In the genomic region with DNA sequence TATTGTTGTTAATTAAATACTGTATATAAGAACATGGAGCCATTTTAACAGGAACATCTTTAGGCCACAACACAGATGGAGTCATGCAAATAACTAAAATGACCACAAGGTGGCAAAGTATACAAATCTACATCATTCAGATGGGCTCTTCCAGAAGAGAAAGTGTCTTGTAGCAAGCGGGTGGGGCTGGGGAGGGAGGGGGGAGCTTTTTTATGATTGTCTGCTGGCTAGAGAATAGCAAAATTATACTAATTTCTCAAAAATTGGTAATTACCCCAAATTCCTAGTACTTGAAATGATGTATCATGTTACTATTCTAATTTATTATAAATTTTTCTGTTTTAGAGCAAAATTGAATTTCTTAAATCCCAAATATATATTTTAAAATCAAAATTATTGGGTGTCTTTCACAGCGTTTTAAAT, we compare ENCODE assay signal across 8 cellular contexts.
DNase-seq lines count a peak whose midpoint lies in the region; ATAC-seq, FAIRE-seq and TF ChIP-seq lines count a peak whose summit lies in the region.

No MANE protein-coding gene starts in this region.

- no peaks in the 10 kb centered on the region for H3K4me1 Mint-ChIP-seq in chondrocyte (ENCODE audit: low read depth)
- H3K4me1 Mint-ChIP-seq in activated T-cell treated with anti-CD3 and anti-CD28 coated beads, Interleukin-2, amount 50 U/mL, for 4 hours (ENCODE audit: low read depth): no peaks in the 10 kb centered on the region

- no peaks in the 10 kb centered on the region for H3K9me3 ChIP-seq in liver (ENCODE audit: control insufficient read depth in 4 of 4, low read length in 3 of 4)

- peak; percentile 70 for TF ChIP-seq CTCF in D721Med (IDR thresholded peaks at IDR 0.05; ENCODE audit: insufficient read depth, missing control alignments)
- TF ChIP-seq CTCF in GM20000 (IDR thresholded peaks at IDR 0.05; ENCODE audit: extremely low read depth, missing control alignments): peak; percentile 9
- peak; percentile 88 for TF ChIP-seq CTCF in chondrocyte (IDR thresholded peaks at IDR 0.05)
- peak; percentile 59 for TF ChIP-seq CTCF in liver (IDR thresholded peaks at IDR 0.05; ENCODE audit: low read depth, low read length, missing input control)

- no peaks in the 10 kb centered on the region for H3K36me3 ChIP-seq in liver (ENCODE audit: control insufficient read depth in 4 of 4, insufficient read depth in 3 of 4, low read depth in 1 of 4, low read length in 3 of 4)

- peaks cover 0 to 7% (median 2%) of the 10 kb centered on the region in 4 donors for H3K4me1 ChIP-seq in liver (ENCODE audit: control insufficient read depth in 4 of 4, insufficient read depth in 4 of 4, low read length in 3 of 4)

- WGBS in liver: 17% methylated on average over 2 of the region's 2 CpGs

- peak; percentile 89 for FAIRE-seq in D721Med (lab: Jason Lieb, UNC)

- no peak overlapping the region for H3K4me3 ChIP-seq in liver (ENCODE audit: low read depth in 1 of 3, low read length in 3 of 3)

- peak; percentile 16 for DNase-seq in D721Med (ENCODE audit: insufficient read length, low spot score)
- peak; percentile 33 for DNase-seq in GM20000 (ENCODE audit: low spot score)
- peak; percentile 66 for DNase-seq in HT1080 (ENCODE audit: low read depth)
- DNase-seq in NCI-H774 (lab: John Stamatoyannopoulos, UW): peak; percentile 74
- DNase-seq in chondrocyte (ENCODE audit: low spot score): no peak
- no peak for DNase-seq in activated T-cell treated with anti-CD3 and anti-CD28 coated beads, Interleukin-2, amount 50 U/mL, for 4 hours
- DNase-seq in activated CD4-positive, alpha-beta T cell treated with anti-CD3 and anti-CD28 coated beads for 48 hours: no peak

- H3K4me3 Mint-ChIP-seq in chondrocyte (ENCODE audit: unreplicated experiment): no peak overlapping the region
- no peak overlapping the region for H3K4me3 Mint-ChIP-seq in activated T-cell treated with anti-CD3 and anti-CD28 coated beads, Interleukin-2, amount 50 U/mL, for 4 hours

- no peak overlapping the region for H3K27ac Mint-ChIP-seq in chondrocyte (ENCODE audit: unreplicated experiment)

- H3K9ac ChIP-seq in liver (ENCODE audit: low read depth in 1 of 2, low read length in 2 of 2): no peak overlapping the region

- no peak overlapping the region for H3K27ac ChIP-seq in liver (ENCODE audit: low read depth in 1 of 2, low read length in 2 of 2)

- H3K27me3 Mint-ChIP-seq in chondrocyte (ENCODE audit: low read depth): peaks cover 18% of the 10 kb centered on the region
- no peaks in the 10 kb centered on the region for H3K27me3 Mint-ChIP-seq in activated T-cell treated with anti-CD3 and anti-CD28 coated beads, Interleukin-2, amount 50 U/mL, for 4 hours (ENCODE audit: low read depth)

- H3K27me3 ChIP-seq in liver (ENCODE audit: control insufficient read depth in 4 of 4, insufficient read depth in 4 of 4, low read length in 3 of 4): no peaks in the 10 kb centered on the region

- H3K36me3 Mint-ChIP-seq in chondrocyte (ENCODE audit: low read depth): no peaks in the 10 kb centered on the region
- no peaks in the 10 kb centered on the region for H3K36me3 Mint-ChIP-seq in activated T-cell treated with anti-CD3 and anti-CD28 coated beads, Interleukin-2, amount 50 U/mL, for 4 hours (ENCODE audit: insufficient read depth)

- peak; percentile 81 to 84 for TF ChIP-seq RAD21 in liver (IDR thresholded peaks at IDR 0.05)

- no peaks in the 10 kb centered on the region for H3K9me3 Mint-ChIP-seq in chondrocyte (ENCODE audit: low read depth)
- H3K9me3 Mint-ChIP-seq in activated T-cell treated with anti-CD3 and anti-CD28 coated beads, Interleukin-2, amount 50 U/mL, for 4 hours: no peaks in the 10 kb centered on the region

- ATAC-seq in activated T-cell treated with anti-CD3 and anti-CD28 coated beads, Interleukin-2, amount 50 U/mL, for 4 hours: no peak

TF ChIP-seq in liver, 16 proteins besides CTCF, POLR2A, EP300 and RAD21:
- TF ChIP-seq TAF1 (conservative IDR thresholded peaks at IDR 0.05) (no peak), FOXA2 (IDR thresholded peaks at IDR 0.05) (no peak), FOXA1 (IDR thresholded peaks at IDR 0.05) (no peak), YY1 (IDR thresholded peaks at IDR 0.05) (no peak), HNF4A (conservative IDR thresholded peaks at IDR 0.05) (no peak), RXRA (IDR thresholded peaks at IDR 0.05) (no peak), HNF4G (IDR thresholded peaks at IDR 0.05) (no peak), NR2F2 (IDR thresholded peaks at IDR 0.05) (no peak)
- TF ChIP-seq, protein P1, sequence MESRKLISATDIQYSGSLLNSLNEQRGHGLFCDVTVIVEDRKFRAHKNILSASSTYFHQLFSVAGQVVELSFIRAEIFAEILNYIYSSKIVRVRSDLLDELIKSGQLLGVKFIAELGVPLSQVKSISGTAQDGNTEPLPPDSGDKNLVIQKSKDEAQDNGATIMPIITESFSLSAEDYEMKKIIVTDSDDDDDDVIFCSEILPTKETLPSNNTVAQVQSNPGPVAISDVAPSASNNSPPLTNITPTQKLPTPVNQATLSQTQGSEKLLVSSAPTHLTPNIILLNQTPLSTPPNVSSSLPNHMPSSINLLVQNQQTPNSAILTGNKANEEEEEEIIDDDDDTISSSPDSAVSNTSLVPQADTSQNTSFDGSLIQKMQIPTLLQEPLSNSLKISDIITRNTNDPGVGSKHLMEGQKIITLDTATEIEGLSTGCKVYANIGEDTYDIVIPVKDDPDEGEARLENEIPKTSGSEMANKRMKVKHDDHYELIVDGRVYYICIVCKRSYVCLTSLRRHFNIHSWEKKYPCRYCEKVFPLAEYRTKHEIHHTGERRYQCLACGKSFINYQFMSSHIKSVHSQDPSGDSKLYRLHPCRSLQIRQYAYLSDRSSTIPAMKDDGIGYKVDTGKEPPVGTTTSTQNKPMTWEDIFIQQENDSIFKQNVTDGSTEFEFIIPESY (IDR thresholded peaks at IDR 0.05): no peak
- TF ChIP-seq, protein P2, sequence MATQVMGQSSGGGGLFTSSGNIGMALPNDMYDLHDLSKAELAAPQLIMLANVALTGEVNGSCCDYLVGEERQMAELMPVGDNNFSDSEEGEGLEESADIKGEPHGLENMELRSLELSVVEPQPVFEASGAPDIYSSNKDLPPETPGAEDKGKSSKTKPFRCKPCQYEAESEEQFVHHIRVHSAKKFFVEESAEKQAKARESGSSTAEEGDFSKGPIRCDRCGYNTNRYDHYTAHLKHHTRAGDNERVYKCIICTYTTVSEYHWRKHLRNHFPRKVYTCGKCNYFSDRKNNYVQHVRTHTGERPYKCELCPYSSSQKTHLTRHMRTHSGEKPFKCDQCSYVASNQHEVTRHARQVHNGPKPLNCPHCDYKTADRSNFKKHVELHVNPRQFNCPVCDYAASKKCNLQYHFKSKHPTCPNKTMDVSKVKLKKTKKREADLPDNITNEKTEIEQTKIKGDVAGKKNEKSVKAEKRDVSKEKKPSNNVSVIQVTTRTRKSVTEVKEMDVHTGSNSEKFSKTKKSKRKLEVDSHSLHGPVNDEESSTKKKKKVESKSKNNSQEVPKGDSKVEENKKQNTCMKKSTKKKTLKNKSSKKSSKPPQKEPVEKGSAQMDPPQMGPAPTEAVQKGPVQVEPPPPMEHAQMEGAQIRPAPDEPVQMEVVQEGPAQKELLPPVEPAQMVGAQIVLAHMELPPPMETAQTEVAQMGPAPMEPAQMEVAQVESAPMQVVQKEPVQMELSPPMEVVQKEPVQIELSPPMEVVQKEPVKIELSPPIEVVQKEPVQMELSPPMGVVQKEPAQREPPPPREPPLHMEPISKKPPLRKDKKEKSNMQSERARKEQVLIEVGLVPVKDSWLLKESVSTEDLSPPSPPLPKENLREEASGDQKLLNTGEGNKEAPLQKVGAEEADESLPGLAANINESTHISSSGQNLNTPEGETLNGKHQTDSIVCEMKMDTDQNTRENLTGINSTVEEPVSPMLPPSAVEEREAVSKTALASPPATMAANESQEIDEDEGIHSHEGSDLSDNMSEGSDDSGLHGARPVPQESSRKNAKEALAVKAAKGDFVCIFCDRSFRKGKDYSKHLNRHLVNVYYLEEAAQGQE (IDR thresholded peaks at IDR 0.05): no peak
- TF ChIP-seq, protein P3, sequence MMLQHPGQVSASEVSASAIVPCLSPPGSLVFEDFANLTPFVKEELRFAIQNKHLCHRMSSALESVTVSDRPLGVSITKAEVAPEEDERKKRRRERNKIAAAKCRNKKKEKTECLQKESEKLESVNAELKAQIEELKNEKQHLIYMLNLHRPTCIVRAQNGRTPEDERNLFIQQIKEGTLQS (IDR thresholded peaks at IDR 0.05): no peak
- TF ChIP-seq, protein P4, sequence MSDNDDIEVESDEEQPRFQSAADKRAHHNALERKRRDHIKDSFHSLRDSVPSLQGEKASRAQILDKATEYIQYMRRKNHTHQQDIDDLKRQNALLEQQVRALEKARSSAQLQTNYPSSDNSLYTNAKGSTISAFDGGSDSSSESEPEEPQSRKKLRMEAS (IDR thresholded peaks at IDR 0.05): no peak

Comparison
In these comparisons a context has a peak if more than half of its experiments do, and no peak if none do; other contexts are left out.
1. DNase-seq: peak in D721Med (single experiment), GM20000 (single experiment), HT1080 (single experiment) and NCI-H774 (single experiment); none in chondrocyte (single experiment), activated T-cell treated with anti-CD3 and anti-CD28 coated beads, Interleukin-2, amount 50 U/mL, for 4 hours (single experiment) and activated CD4-positive, alpha-beta T cell treated with anti-CD3 and anti-CD28 coated beads for 48 hours (single experiment).
2. CTCF ChIP-seq: peak in every context shown above with its lines; median percentile 88 in chondrocyte; 70 in D721Med; 59 in liver; 9 in GM20000.